ENCODE assay signal across 8 cellular contexts in genomic region chr6:30571085-30572077, GRCh38. TPM values are rescaled to one million over a fixed set of nuclear protein-coding genes. Genes with fewer than 3 reads are reported as not detected.
A peak's percentile ranks its signal among the peaks of the same experiment; 100 is the strongest.
DNase-seq lines count a peak whose midpoint lies in the region; ATAC-seq, FAIRE-seq and TF ChIP-seq lines count a peak whose summit lies in the region.

Gene ABCF1, plus strand, starts transcription at chr6:30571442. Its CDS starts 46 bp downstream, at chr6:30571488.

- peak within 1 kb of the TSS; percentile 99 for H3K4me2 ChIP-seq in trophoblast cell (ENCODE audit: low read length)

- peaks cover 62 to 70% (median 66%) of the 10 kb centered on the region in 3 donors for H3K4me1 Mint-ChIP-seq in T-cell

- H3K4ac ChIP-seq in trophoblast cell (ENCODE audit: low read depth, low read length): peak within 1 kb of the TSS; percentile 57

- peak; percentile 66 for TF ChIP-seq EP300 in transverse colon (IDR thresholded peaks at IDR 0.05; ENCODE audit: low read depth)

- peak within 1 kb of the TSS; percentile 49 for H3K4me3 ChIP-seq in cardiac muscle cell
- H3K4me3 ChIP-seq in trophoblast cell (ENCODE audit: low read depth, low read length): peak within 1 kb of the TSS; percentile 97
- peak within 1 kb of the TSS; percentile 51 to 79 (median 62) for H3K4me3 ChIP-seq in transverse colon

- H3K9me3 ChIP-seq in cardiac muscle cell (ENCODE audit: low read depth) (no peaks in the 10 kb centered on the region), trophoblast cell (ENCODE audit: insufficient read depth, low read depth, low read length) (no peaks in the 10 kb centered on the region), transverse colon (no peaks in the 10 kb centered on the region)

- DNase-seq in GM12891 (ENCODE audit: insufficient read length, low spot score): peak; percentile 94
- peak; percentile 62 for DNase-seq in NCI-H1436 treated with DMSO at 0.1 percent for 48 hours (lab: John Stamatoyannopoulos, UW)
- DNase-seq in T-cell: peak; percentile 97 to 100 (median 99)
- peak; percentile 98 for DNase-seq in cardiac muscle cell (ENCODE audit: low read depth in 1 of 2, low spot score in 1 of 2)
- DNase-seq in trophoblast cell: peak; percentile 99
- DNase-seq in transverse colon: peak; percentile 99

- H2BK12ac ChIP-seq in trophoblast cell (ENCODE audit: low read length): peak within 1 kb of the TSS; percentile 19

- H3K27me3 ChIP-seq in cardiac muscle cell (no peaks in the 10 kb centered on the region), trophoblast cell (ENCODE audit: insufficient read depth, low read length) (no peaks in the 10 kb centered on the region), transverse colon (no peaks in the 10 kb centered on the region)

- H3K9me3 Mint-ChIP-seq in T-cell: no peaks in the 10 kb centered on the region

- H2BK120ac ChIP-seq in trophoblast cell (ENCODE audit: insufficient read depth, low read length, poor library complexity): peak within 1 kb of the TSS; percentile 78

- H3K79me1 ChIP-seq in trophoblast cell (ENCODE audit: low read length): peaks cover 9% of the 10 kb centered on the region

- peak within 1 kb of the TSS; percentile 88 for H2BK5ac ChIP-seq in trophoblast cell (ENCODE audit: low read depth, low read length, poor library complexity)

- POLR2A ChIA-PET in T-cell (lab: Charles Lee): interaction anchor here (0.5 to 2.3 kb wide), 12 partner anchors 10 to 233 kb away, joined by 3 to 21 read pairs (median 4); partner anchors contain the start of genes GNL1 (in 2 of the 2) and PRR3 (in 2 of the 2)

- no peak within 1 kb of the TSS for H2AK5ac ChIP-seq in trophoblast cell (ENCODE audit: low read length)

- H3K79me2 ChIP-seq in trophoblast cell (ENCODE audit: control insufficient read depth, insufficient read depth, low read length, poor library complexity): peaks cover 4% of the 10 kb centered on the region

- TF ChIP-seq POLR2A in GM12891 (IDR thresholded peaks at IDR 0.05; ENCODE audit: low read depth, low read length) (peak; percentile 95), transverse colon (IDR thresholded peaks at IDR 0.05) (peak; percentile 77)

- peak within 1 kb of the TSS; percentile 97 to 100 (median 98) for H3K4me3 Mint-ChIP-seq in T-cell

- ATAC-seq in HG02840 (IDR thresholded peaks at IDR 0.05; ENCODE audit: low FRiP score, unreplicated experiment) (peak; percentile 95), T-cell (replicated peaks in 1 of 4) (peak; percentile 94 to 98 (median 96))

- H3K27me3 Mint-ChIP-seq in T-cell: no peaks in the 10 kb centered on the region

- no peaks in the 10 kb centered on the region for H3K36me3 Mint-ChIP-seq in T-cell

- in situ Hi-C loops in transverse colon (cut with MboI; ENCODE audit: low pct_ligation_motif_present in 1 of 4, low pct_unique_long_range_greater_than_20kb in 1 of 4, low sequenced_read_pairs in 3 of 4): no loop called here

- no peaks in the 10 kb centered on the region for H3K36me3 ChIP-seq in cardiac muscle cell
- peaks cover 0 to 1% of the 10 kb centered on the region in 2 experiments for H3K36me3 ChIP-seq in trophoblast cell (ENCODE audit: control insufficient read depth in 1 of 2, insufficient read depth in 2 of 2, low read length in 2 of 2)
- no peaks in the 10 kb centered on the region for H3K36me3 ChIP-seq in transverse colon

- peak within 1 kb of the TSS; percentile 86 for H3K14ac ChIP-seq in trophoblast cell (ENCODE audit: low read length)

- H3K9ac ChIP-seq in trophoblast cell (ENCODE audit: low read length): peak within 1 kb of the TSS; percentile 99

- H3K27ac Mint-ChIP-seq in T-cell: peak within 1 kb of the TSS; percentile 98 to 99

- peak within 1 kb of the TSS; percentile 86 for H2AFZ ChIP-seq in trophoblast cell (ENCODE audit: insufficient read depth, low read length, poor library complexity)

- H4K91ac ChIP-seq in trophoblast cell (ENCODE audit: low read depth, low read length): peak within 1 kb of the TSS; percentile 86

- no peak for TF ChIP-seq CTCF in cardiac muscle cell (IDR thresholded peaks at IDR 0.05; ENCODE audit: low read depth, low read length)
- TF ChIP-seq CTCF in transverse colon (IDR thresholded peaks at IDR 0.05): no peak

- H4K12ac ChIP-seq in trophoblast cell (ENCODE audit: low read depth, low read length): peak within 1 kb of the TSS; percentile 67

- peak; percentile 99 for FAIRE-seq in GM12891 (lab: Jason Lieb, UNC)

- 0 to 1% (median 0%) methylated on average over 67 of the region's 67 CpGs for WGBS in adipose tissue, 3 donors
- WGBS in trophoblast cell (ENCODE audit: extremely low coverage, insufficient coverage, insufficient read length): no CpG with 5 or more reads among the region's 67 CpGs
- WGBS in transverse colon (ENCODE audit: low coverage in 1 of 2), 2 donors: 1% methylated on average over 17 to 67 of the region's 67 CpGs

- peak within 1 kb of the TSS; percentile 93 for H4K8ac ChIP-seq in trophoblast cell (ENCODE audit: low read depth, low read length)

- CTCF ChIA-PET in T-cell (lab: Charles Lee): interaction anchor here in 1 of 2 donors (0.7 to 2.1 kb wide), 11 partner anchors 13 to 89 kb away, joined by 3 to 15 read pairs (median 4); partner anchors contain the start of genes GNL1, MRPS18B and PRR3

- H3K18ac ChIP-seq in trophoblast cell (ENCODE audit: low read length): peak within 1 kb of the TSS; percentile 80

- no peak within 1 kb of the TSS for H3K23ac ChIP-seq in trophoblast cell (ENCODE audit: low read length)

- H3K27ac ChIP-seq in adipose tissue (ENCODE audit: low read depth, low read length): no peak within 1 kb of the TSS
- peak within 1 kb of the TSS; percentile 86 for H3K27ac ChIP-seq in cardiac muscle cell
- peak within 1 kb of the TSS; percentile 96 for H3K27ac ChIP-seq in trophoblast cell (ENCODE audit: low read depth, low read length)
- H3K27ac ChIP-seq in transverse colon: peak within 1 kb of the TSS; percentile 82 to 96 (median 91)

- peaks cover 8% of the 10 kb centered on the region for H3K4me1 ChIP-seq in cardiac muscle cell (ENCODE audit: low read depth)
- peaks cover 7 to 9% of the 10 kb centered on the region in 2 experiments for H3K4me1 ChIP-seq in trophoblast cell (ENCODE audit: control insufficient read depth in 1 of 2, insufficient read depth in 2 of 2, low read length in 2 of 2)
- H3K4me1 ChIP-seq in transverse colon: peaks cover 20 to 36% (median 30%) of the 10 kb centered on the region in 4 donors

- intact Hi-C loops in transverse colon (cut with DNase I; ENCODE audit: low total_unique reads): no loop called here

TF ChIP-seq in GM12891, 5 proteins besides CTCF, POLR2A, EP300 and RAD21:
- TF ChIP-seq TAF1 (IDR thresholded peaks at IDR 0.05; ENCODE audit: low read depth, low read length) (peak; percentile 84), POLR2AphosphoS5 (IDR thresholded peaks at IDR 0.05; ENCODE audit: low read depth, low read length) (peak; percentile 97), PAX5 (IDR thresholded peaks at IDR 0.05; ENCODE audit: insufficient read depth, low read length, severe bottlenecking) (peak; percentile 8), SPI1 (IDR thresholded peaks at IDR 0.05; ENCODE audit: low read depth, low read length) (no peak), POU2F2 (IDR thresholded peaks at IDR 0.05; ENCODE audit: low read depth, low read length) (peak; percentile 66; the same call in 1 of the 2 replicates)

RNA-seq across cellular contexts. Expression of gene ABCF1, which starts in this region (rescaled TPM):
- polyA plus RNA-seq in GM12891 (2012; ENCODE audit: low read depth, missing spikeins): 48.8 TPM
- 10 to 100 TPM; 61.1 to 89.9 (median 73.8) TPM for total RNA-seq in T-cell
- polyA plus RNA-seq in adipose tissue: 10 to 100 TPM; 18.3 to 46.5 (median 24.6) TPM
- 54.4 and 61.9 TPM in 2 replicates for total RNA-seq in cardiac muscle cell
- polyA plus RNA-seq in cardiac muscle cell: 52.5 and 54.6 TPM in 2 replicates
- 67.5 and 68.9 TPM in 2 replicates for polyA plus RNA-seq in trophoblast cell (2013)
- total RNA-seq in transverse colon: 10 to 100 TPM; 33.0 to 52.0 (median 40.1) TPM
